Comparison of ENCODE assay signal across 8 cellular contexts in the genomic region with DNA sequence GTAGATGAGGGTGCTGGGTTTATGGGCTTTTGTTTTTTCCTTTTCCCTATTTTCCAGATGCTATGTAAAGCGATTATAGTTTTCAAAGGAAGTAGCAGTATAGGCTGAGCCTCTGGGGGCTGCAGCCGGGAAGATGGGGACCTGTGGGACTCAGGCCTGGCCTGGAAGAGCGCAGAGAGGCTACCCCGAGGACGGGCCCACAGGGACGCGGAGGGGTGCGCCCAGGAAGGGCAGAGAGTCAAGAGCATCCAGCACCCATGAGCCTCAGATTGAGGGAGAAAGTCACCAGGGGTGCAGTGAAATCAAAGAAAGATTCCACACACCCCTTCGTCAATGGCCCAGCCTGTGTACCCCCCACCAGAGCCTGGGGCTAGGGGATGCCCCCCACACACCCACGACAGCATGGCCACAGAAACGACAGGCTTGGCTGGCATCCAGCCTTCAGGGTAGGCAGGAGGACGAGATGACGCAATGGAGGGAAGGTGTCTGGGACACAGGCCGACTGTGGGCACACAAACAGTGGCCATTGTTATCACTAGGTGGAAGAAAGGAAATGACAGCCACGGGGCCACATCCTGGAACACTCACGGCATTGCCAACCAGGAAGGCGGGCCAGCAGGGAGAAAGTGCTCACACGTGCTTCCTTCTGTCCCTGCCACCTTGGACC. TPM values are rescaled to one million over a fixed set of nuclear protein-coding genes. Genes with fewer than 3 reads are reported as not detected.
A peak's percentile ranks its signal among the peaks of the same experiment; 100 is the strongest.
DNase-seq lines count a peak whose midpoint lies in the region; ATAC-seq and TF ChIP-seq lines count a peak whose summit lies in the region.

No MANE protein-coding gene starts in this region.

- intact Hi-C loops in Right ventricle myocardium superior (cut with DNase I) (no loop called here), testis (cut with DNase I; ENCODE audit: low total_unique reads) (no loop called here)

- H3K27ac ChIP-seq in testis, result no peak overlapping the region

- no peak for TF ChIP-seq CTCF in testis (IDR thresholded peaks at IDR 0.05)

- DNase-seq in HT-29 (ENCODE audit: low spot score) (peak; percentile 63), Right ventricle myocardium superior (peak; percentile 81), NCI-H2081 treated with DMSO at 0.1 percent for 48 hours (lab: John Stamatoyannopoulos, UW) (no peak), testis (no peak), NCI-H1105 treated with DMSO at 0.1 percent for 48 hours (lab: John Stamatoyannopoulos, UW) (no peak)
- DNase-seq in activated CD8-positive, alpha-beta memory T cell treated with anti-CD3 and anti-CD28 coated beads, Interleukin-2, amount 50 U/mL, for 4 hours, result peak; percentile 54
- DNase-seq in stimulated activated CD8-positive, alpha-beta memory T cell treated with anti-CD3 and anti-CD28 coated beads, Interleukin-4, amount 100 ng/mL, for 1 hour (ENCODE audit: low read depth in 2 of 2, low spot score in 1 of 2), result peak; percentile 22 to 31

- H3K36me3 ChIP-seq in testis (ENCODE audit: low read depth, missing control alignments), result no peaks in the 10 kb centered on the region

- ATAC-seq in Right ventricle myocardium superior (ENCODE audit: poor library complexity) (peak; percentile 68), HG03571 (IDR thresholded peaks at IDR 0.05; ENCODE audit: unreplicated experiment) (no peak)

- no peak for TF ChIP-seq POLR2A in testis (IDR thresholded peaks at IDR 0.05)

- WGBS in testis, 2 donors, result 78% methylated on average over 17 to 18 of the region's 18 CpGs

- no peaks in the 10 kb centered on the region for H3K27me3 ChIP-seq in testis

- H3K9me3 ChIP-seq in testis, result no peaks in the 10 kb centered on the region

- peaks cover 20% of the 10 kb centered on the region for H3K4me1 ChIP-seq in testis

- no peak overlapping the region for H3K4me3 ChIP-seq in testis

RNA-seq across cellular contexts. Expression of a gene that starts 9.0 kb away (rescaled TPM):
- 13.0 and 16.1 TPM in 2 replicates for total RNA-seq in HT-29 (2014; rRNA removed; shearing (Covaris generic))
- total RNA-seq in Right ventricle myocardium superior (12.0 TPM), testis (100 to 1,000 TPM in 1 of 2 donors, 10 to 100 TPM in 1; 89.4 to 122 TPM)
- polyA plus RNA-seq in testis (ENCODE audit: insufficient read depth, low read depth, low replicate concordance), result 135 TPM

RNA-seq across cellular contexts. Expression of a gene that starts 29.2 kb away (rescaled TPM):
- 78.7 and 91.5 TPM in 2 replicates for total RNA-seq in HT-29 (2014; rRNA removed; shearing (Covaris generic))
- 4.2 TPM for total RNA-seq in Right ventricle myocardium superior
- 1 to 10 TPM; 3.7 to 5.8 TPM for total RNA-seq in testis
- polyA plus RNA-seq in testis (ENCODE audit: insufficient read depth, low read depth, low replicate concordance), result 3.2 TPM

Comparison
In these comparisons a context has a peak if more than half of its experiments do, and no peak if none do; other contexts are left out.
1. DNase-seq: peak in HT-29 (single experiment), activated CD8-positive, alpha-beta memory T cell treated with anti-CD3 and anti-CD28 coated beads, Interleukin-2, amount 50 U/mL, for 4 hours (single experiment), Right ventricle myocardium superior (single experiment) and stimulated activated CD8-positive, alpha-beta memory T cell treated with anti-CD3 and anti-CD28 coated beads, Interleukin-4, amount 100 ng/mL, for 1 hour (2 of 2); none in NCI-H2081 treated with DMSO at 0.1 percent for 48 hours (single experiment), testis (single experiment) and NCI-H1105 treated with DMSO at 0.1 percent for 48 hours (single experiment).
2. RNA of a gene that starts 29.2 kb away (total RNA-seq): 78.7 to 91.5 TPM in HT-29; 3.7 to 5.8 TPM in testis and 4.2 TPM in Right ventricle myocardium superior (single experiment); every median in the first group is over 10 times any median in the second.